Comparison of ENCODE assay signal across 8 cellular contexts in genomic region chr22:36386900-36387663, GRCh38. TPM values are rescaled to one million over a fixed set of nuclear protein-coding genes. Genes with fewer than 3 reads are reported as not detected.
DNase-seq lines count a peak whose midpoint lies in the region; ATAC-seq and TF ChIP-seq lines count a peak whose summit lies in the region.

No MANE protein-coding gene starts in this region.

- no peaks in the 10 kb centered on the region for H3K9me3 ChIP-seq in neutrophil

- H3K27ac ChIP-seq in foreskin keratinocyte, result peak overlapping the region; percentile 63
- H3K27ac ChIP-seq in neutrophil, result peak overlapping the region; percentile 99

- H3K36me3 ChIP-seq in neutrophil, result peaks cover 16% of the 10 kb centered on the region

- H3K4me1 ChIP-seq in foreskin keratinocyte (peaks cover 15% of the 10 kb centered on the region), neutrophil (ENCODE audit: control insufficient read depth in 1 of 2, insufficient read depth in 1 of 2, low read depth in 1 of 2, low read length in 1 of 2) (peaks cover 70 to 82% of the 10 kb centered on the region in 2 experiments)

- DNase-seq in CD1c-positive myeloid dendritic cell (ENCODE audit: extremely low spot score) (peak; percentile 92), activated T-cell treated with anti-CD3 and anti-CD28 coated beads for 24 hours (ENCODE audit: low read depth) (peak; percentile 42), foreskin keratinocyte (no peak), ureter (ENCODE audit: low spot score) (no peak), NCI-H2029 (lab: John Stamatoyannopoulos, UW) (no peak)

- TF ChIP-seq CTCF in foreskin keratinocyte (conservative IDR thresholded peaks at IDR 0.05) (no peak), neutrophil (IDR thresholded peaks at IDR 0.05) (no peak)

- TF ChIP-seq RAD21 in Ishikawa (IDR thresholded peaks at IDR 0.05; ENCODE audit: low read depth), result no peak

- peak; percentile 6 for ATAC-seq in GM19452 (IDR thresholded peaks at IDR 0.05; ENCODE audit: unreplicated experiment)
- no peak for ATAC-seq in foreskin keratinocyte

- 0 out of 2 replicates have a peak, but pooled peaks have one; percentile 4 for TF ChIP-seq EP300 in Ishikawa (IDR thresholded peaks at IDR 0.05; ENCODE audit: borderline replicate concordance)

- H3K27me3 ChIP-seq in foreskin keratinocyte (no peaks in the 10 kb centered on the region), neutrophil (no peaks in the 10 kb centered on the region)

- peak overlapping the region; percentile 90 to 96 for H3K4me3 ChIP-seq in neutrophil (ENCODE audit: low read depth in 1 of 2, low read length in 1 of 2)

TF ChIP-seq in Ishikawa, 13 proteins besides CTCF, POLR2A, EP300 and RAD21:
- TF ChIP-seq EGR1 (IDR thresholded peaks at IDR 0.05), result 0 out of 2 replicates have a peak, but pooled peaks have one; percentile 14
- TF ChIP-seq FOXM1 (IDR thresholded peaks at IDR 0.05; ENCODE audit: borderline replicate concordance, low read depth), result no peak
- TF ChIP-seq, protein P1, sequence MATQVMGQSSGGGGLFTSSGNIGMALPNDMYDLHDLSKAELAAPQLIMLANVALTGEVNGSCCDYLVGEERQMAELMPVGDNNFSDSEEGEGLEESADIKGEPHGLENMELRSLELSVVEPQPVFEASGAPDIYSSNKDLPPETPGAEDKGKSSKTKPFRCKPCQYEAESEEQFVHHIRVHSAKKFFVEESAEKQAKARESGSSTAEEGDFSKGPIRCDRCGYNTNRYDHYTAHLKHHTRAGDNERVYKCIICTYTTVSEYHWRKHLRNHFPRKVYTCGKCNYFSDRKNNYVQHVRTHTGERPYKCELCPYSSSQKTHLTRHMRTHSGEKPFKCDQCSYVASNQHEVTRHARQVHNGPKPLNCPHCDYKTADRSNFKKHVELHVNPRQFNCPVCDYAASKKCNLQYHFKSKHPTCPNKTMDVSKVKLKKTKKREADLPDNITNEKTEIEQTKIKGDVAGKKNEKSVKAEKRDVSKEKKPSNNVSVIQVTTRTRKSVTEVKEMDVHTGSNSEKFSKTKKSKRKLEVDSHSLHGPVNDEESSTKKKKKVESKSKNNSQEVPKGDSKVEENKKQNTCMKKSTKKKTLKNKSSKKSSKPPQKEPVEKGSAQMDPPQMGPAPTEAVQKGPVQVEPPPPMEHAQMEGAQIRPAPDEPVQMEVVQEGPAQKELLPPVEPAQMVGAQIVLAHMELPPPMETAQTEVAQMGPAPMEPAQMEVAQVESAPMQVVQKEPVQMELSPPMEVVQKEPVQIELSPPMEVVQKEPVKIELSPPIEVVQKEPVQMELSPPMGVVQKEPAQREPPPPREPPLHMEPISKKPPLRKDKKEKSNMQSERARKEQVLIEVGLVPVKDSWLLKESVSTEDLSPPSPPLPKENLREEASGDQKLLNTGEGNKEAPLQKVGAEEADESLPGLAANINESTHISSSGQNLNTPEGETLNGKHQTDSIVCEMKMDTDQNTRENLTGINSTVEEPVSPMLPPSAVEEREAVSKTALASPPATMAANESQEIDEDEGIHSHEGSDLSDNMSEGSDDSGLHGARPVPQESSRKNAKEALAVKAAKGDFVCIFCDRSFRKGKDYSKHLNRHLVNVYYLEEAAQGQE (IDR thresholded peaks at IDR 0.05; ENCODE audit: low read depth), result no peak
- no peak for TF ChIP-seq TCF12 (IDR thresholded peaks at IDR 0.05; ENCODE audit: low read depth)
- no peak for TF ChIP-seq USF1 (IDR thresholded peaks at IDR 0.05)
- TF ChIP-seq CREB1 (IDR thresholded peaks at IDR 0.05; ENCODE audit: low read depth), result no peak
- TF ChIP-seq MAX (IDR thresholded peaks at IDR 0.05), result 0 out of 2 replicates have a peak, but pooled peaks have one; percentile 18
- TF ChIP-seq TAF1 (IDR thresholded peaks at IDR 0.05; ENCODE audit: low read depth), result peak; percentile 57; the same call in 1 of the 2 replicates
- peak; percentile 34; the same call in 1 of the 2 replicates for TF ChIP-seq ZBTB7A (IDR thresholded peaks at IDR 0.05; ENCODE audit: low read depth)
- TF ChIP-seq TEAD4 (IDR thresholded peaks at IDR 0.05), result no peak; the same call in 1 of the 2 replicates
- no peak for TF ChIP-seq YY1 (IDR thresholded peaks at IDR 0.05; ENCODE audit: low read depth)
- TF ChIP-seq CEBPB (IDR thresholded peaks at IDR 0.05), result no peak
- TF ChIP-seq NFIC (IDR thresholded peaks at IDR 0.05), result no peak

RNA-seq across cellular contexts. Expression of gene MYH9, which starts 0.7 kb away (rescaled TPM):
- 926 and 995 TPM in 2 replicates for total RNA-seq in foreskin keratinocyte
- 295 and 315 TPM in 2 replicates for polyA plus RNA-seq in foreskin keratinocyte
- 810 TPM for total RNA-seq in ureter

Comparison
In these comparisons a context has a peak if more than half of its experiments do, and no peak if none do; other contexts are left out.
1. DNase-seq: peak in CD1c-positive myeloid dendritic cell (single experiment) and activated T-cell treated with anti-CD3 and anti-CD28 coated beads for 24 hours (single experiment); none in foreskin keratinocyte (0 of 2), ureter (single experiment) and NCI-H2029 (single experiment).